Comparison of ENCODE assay signal across 1 cellular context in genomic region chr9:114899461-114899860, GRCh38.
TF ChIP-seq lines count a peak whose summit lies in the region.

No MANE protein-coding gene starts in this region.

TF ChIP-seq in IMR-90, 13 proteins besides CTCF, POLR2A, EP300 and RAD21 (continued from another document):
- TF ChIP-seq FOS (IDR thresholded peaks at IDR 0.05; ENCODE audit: low read depth, low read length) (no peak), MAZ (IDR thresholded peaks at IDR 0.05; ENCODE audit: borderline replicate concordance, low read depth, low read length) (no peak), RCOR1 (IDR thresholded peaks at IDR 0.05; ENCODE audit: insufficient replicate concordance, low read length) (no peak), NFE2L2 (IDR thresholded peaks at IDR 0.05; ENCODE audit: low read depth, low read length) (no peak)
TF ChIP-seq in IMR-90: peak in this region for 0.
